Comparison of ENCODE assay signal across 8 cellular contexts in genomic region chr1:183306317-183307042, GRCh38.
DNase-seq lines count a peak whose midpoint lies in the region; ATAC-seq and TF ChIP-seq lines count a peak whose summit lies in the region.

No MANE protein-coding gene starts in this region.

- no peaks in the 10 kb centered on the region for H3K9me3 ChIP-seq in liver (ENCODE audit: control insufficient read depth in 4 of 4, low read length in 3 of 4)

- no peak overlapping the region for H3K27ac ChIP-seq in liver (ENCODE audit: low read depth in 1 of 2, low read length in 2 of 2)

- H3K36me3 ChIP-seq in liver (ENCODE audit: control insufficient read depth in 4 of 4, insufficient read depth in 3 of 4, low read depth in 1 of 4, low read length in 3 of 4): no peaks in the 10 kb centered on the region

- no peak for TF ChIP-seq POLR2A in GM18505 (IDR thresholded peaks at IDR 0.05; ENCODE audit: borderline replicate concordance, extremely low read depth, insufficient read depth, insufficient read length)

- peaks cover 0 to 2% (median 0%) of the 10 kb centered on the region in 4 donors for H3K27me3 ChIP-seq in liver (ENCODE audit: control insufficient read depth in 4 of 4, insufficient read depth in 4 of 4, low read length in 3 of 4)

- TF ChIP-seq CTCF in liver (IDR thresholded peaks at IDR 0.05; ENCODE audit: low read depth, low read length, missing input control): peak; percentile 37

- TF ChIP-seq RAD21 in liver (IDR thresholded peaks at IDR 0.05): peak; percentile 28 to 63

- peak; percentile 8 for DNase-seq in DMS153 treated with DMSO at 0.1 percent for 48 hours (lab: John Stamatoyannopoulos, UW; ENCODE audit: unreplicated experiment)
- DNase-seq in SW480 (ENCODE audit: low spot score): peak; percentile 17
- no peak for DNase-seq in amygdala (lab: John Stamatoyannopoulos, UW)
- DNase-seq in T-helper 2 cell: no peak

- no peak overlapping the region for H3K9ac ChIP-seq in liver (ENCODE audit: low read depth in 1 of 2, low read length in 2 of 2)

- no peaks in the 10 kb centered on the region for H3K4me1 ChIP-seq in liver (ENCODE audit: control insufficient read depth in 4 of 4, insufficient read depth in 4 of 4, low read length in 3 of 4)

- 48% methylated on average over 5 of the region's 5 CpGs for WGBS in liver

- ATAC-seq in HG02642 (IDR thresholded peaks at IDR 0.05; ENCODE audit: poor library complexity, unreplicated experiment) (peak; percentile 45), GM18505 (IDR thresholded peaks at IDR 0.05; ENCODE audit: unreplicated experiment) (no peak), HG02884 (IDR thresholded peaks at IDR 0.05; ENCODE audit: unreplicated experiment) (no peak)

- no peak overlapping the region for H3K4me3 ChIP-seq in liver (ENCODE audit: low read depth in 1 of 3, low read length in 3 of 3)

TF ChIP-seq in liver, 16 proteins besides CTCF, POLR2A, EP300 and RAD21:
- TF ChIP-seq FOXA2 (IDR thresholded peaks at IDR 0.05): peak; percentile 48
- TF ChIP-seq EGR1 (IDR thresholded peaks at IDR 0.05; ENCODE audit: low read depth in 2 of 2): no peak
- TF ChIP-seq GABPA (IDR thresholded peaks at IDR 0.05 in 1 of 2, conservative IDR thresholded peaks at IDR 0.05 in 1 of 2): no peak
- no peak for TF ChIP-seq JUND (IDR thresholded peaks at IDR 0.05)
- TF ChIP-seq ATF3 (IDR thresholded peaks at IDR 0.05): peak; percentile 12
- peak; percentile 19 for TF ChIP-seq REST (IDR thresholded peaks at IDR 0.05)
- peak; percentile 88 to 96 for TF ChIP-seq RXRA (IDR thresholded peaks at IDR 0.05)
- TF ChIP-seq FOXA1 (IDR thresholded peaks at IDR 0.05): no peak
- no peak for TF ChIP-seq ZBTB33 (IDR thresholded peaks at IDR 0.05)
- no peak for TF ChIP-seq HNF4G (IDR thresholded peaks at IDR 0.05)
- TF ChIP-seq SP1 (IDR thresholded peaks at IDR 0.05): no peak
- no peak for TF ChIP-seq TAF1 (conservative IDR thresholded peaks at IDR 0.05)
- TF ChIP-seq MAX (IDR thresholded peaks at IDR 0.05): no peak
- TF ChIP-seq YY1 (IDR thresholded peaks at IDR 0.05): no peak
- TF ChIP-seq NR2F2 (IDR thresholded peaks at IDR 0.05): no peak
- peak; percentile 33 to 44 for TF ChIP-seq HNF4A (conservative IDR thresholded peaks at IDR 0.05)

Comparison
In these comparisons a context has a peak if more than half of its experiments do, and no peak if none do; other contexts are left out.
1. DNase-seq: peak in DMS153 treated with DMSO at 0.1 percent for 48 hours (single experiment) and SW480 (single experiment); none in amygdala (0 of 56) and T-helper 2 cell (0 of 5).